Comparison of ENCODE assay signal across 23 cellular contexts in genomic region chr3:123157598-123158287, GRCh38. TPM values are rescaled to one million over a fixed set of nuclear protein-coding genes. Genes with fewer than 3 reads are reported as not detected.
DNase-seq lines count a peak whose midpoint lies in the region; ATAC-seq and TF ChIP-seq lines count a peak whose summit lies in the region.
"Had no signal": no experiment of that assay in that cellular context is flagged by ENCODE, and none has a peak within 500 bp of the region (broad histone marks: within the 10 kb centered on the region; RNA-seq: fewer than 3 reads in every experiment).

No MANE protein-coding gene starts in this region.

- H3K27ac Mint-ChIP-seq in activated CD8-positive, alpha-beta T cell treated with anti-CD3 and anti-CD28 coated beads, Interleukin-2, amount 10 ng/mL, durations not matched to agents 7 days and 5 days, result no peak overlapping the region
- H3K27ac Mint-ChIP-seq in activated CD8-positive, alpha-beta T cell treated with anti-CD3 and anti-CD28 coated beads for 36 hours, result no peak overlapping the region
- peak overlapping the region; percentile 19 for H3K27ac Mint-ChIP-seq in stimulated activated effector memory CD8-positive, alpha-beta T cell treated with anti-CD3 and anti-CD28 coated beads, Interleukin-12 subunit alpha, Interleukin-12 subunit beta, amount 100 ng/mL, for 72 hours
- H3K27ac Mint-ChIP-seq: IgD-negative memory B cell had no signal

- H3K4me3 ChIP-seq in heart right ventricle, result no peak overlapping the region
- H3K4me3 ChIP-seq: A549, HAP-1 had no signal

- WGBS in heart right ventricle, 2 donors, result 51 to 78% methylated on average over 4 of the region's 4 CpGs

- peak; percentile 5 for DNase-seq in activated CD8-positive, alpha-beta T cell treated with anti-CD3 and anti-CD28 coated beads, Interleukin-2, amount 10 ng/mL, durations not matched to agents 7 days and 5 days
- no peak for DNase-seq in activated CD8-positive, alpha-beta T cell treated with anti-CD3 and anti-CD28 coated beads for 36 hours
- DNase-seq in NCI-H2196 treated with DMSO at 0.1 percent for 48 hours (lab: John Stamatoyannopoulos, UW; ENCODE audit: unreplicated experiment) (peak; percentile 29), heart right ventricle (no peak), posterior vena cava (ENCODE audit: low spot score) (no peak), GF-D8 (lab: John Stamatoyannopoulos, UW) (no peak)
- no peak for DNase-seq in stimulated activated effector memory CD8-positive, alpha-beta T cell treated with anti-CD3 and anti-CD28 coated beads, Interleukin-12 subunit alpha, Interleukin-12 subunit beta, amount 100 ng/mL, for 72 hours (ENCODE audit: low spot score in 2 of 2)
- no peak for DNase-seq in activated naive CD4-positive, alpha-beta T cell treated with anti-CD3 and anti-CD28 coated beads, Interleukin-2, amount 50 U/mL, for 16 hours
- DNase-seq: activated CD4-positive, CD25-positive, alpha-beta regulatory T cell treated with anti-CD3 and anti-CD28 coated beads, Interleukin-2, amount 50 U/mL, for 72 hours; activated T-cell treated with anti-CD3 and anti-CD28 coated beads for 4 hours; CD8-positive, alpha-beta memory T cell; effector CD4-positive, alpha-beta T cell; mesendoderm; SHP77; stimulated activated CD4-positive, alpha-beta T cell treated with anti-CD3 and anti-CD28 coated beads, Interleukin-2, amount 100 ng/mL, for 48 hours; stimulated activated CD8-positive, alpha-beta memory T cell treated with anti-CD3 and anti-CD28 coated beads, Interleukin-4, amount 100 ng/mL, for 48 hours; T-helper 2 cell; trophoblast cell had no signal

- no peak for ATAC-seq in activated CD8-positive, alpha-beta T cell treated with anti-CD3 and anti-CD28 coated beads, Interleukin-2, amount 10 ng/mL, durations not matched to agents 7 days and 5 days
- ATAC-seq in activated CD8-positive, alpha-beta T cell treated with anti-CD3 and anti-CD28 coated beads for 36 hours, result no peak
- peak in 5 of 8 donors; percentile 22 to 51 (median 33) for ATAC-seq in heart right ventricle
- ATAC-seq in stimulated activated effector memory CD8-positive, alpha-beta T cell treated with anti-CD3 and anti-CD28 coated beads, Interleukin-12 subunit alpha, Interleukin-12 subunit beta, amount 100 ng/mL, for 72 hours, result no peak
- ATAC-seq: A549 had no signal

- TF ChIP-seq CTCF in activated CD8-positive, alpha-beta T cell treated with anti-CD3 and anti-CD28 coated beads for 36 hours (IDR thresholded peaks at IDR 0.05), result no peak
- TF ChIP-seq CTCF in heart right ventricle (IDR thresholded peaks at IDR 0.05), result no peak

- CTCF ChIA-PET in activated CD8-positive, alpha-beta T cell treated with anti-CD3 and anti-CD28 coated beads, Interleukin-2, amount 10 ng/mL, durations not matched to agents 7 days and 5 days (lab: Charles Lee), result no interaction called here
- CTCF ChIA-PET in activated CD8-positive, alpha-beta T cell treated with anti-CD3 and anti-CD28 coated beads for 36 hours (lab: Charles Lee), result no interaction called here

- H3K27me3 Mint-ChIP-seq in activated CD8-positive, alpha-beta T cell treated with anti-CD3 and anti-CD28 coated beads, Interleukin-2, amount 10 ng/mL, durations not matched to agents 7 days and 5 days (ENCODE audit: low read depth), result no peaks in the 10 kb centered on the region
- H3K27me3 Mint-ChIP-seq in activated CD8-positive, alpha-beta T cell treated with anti-CD3 and anti-CD28 coated beads for 36 hours, result no peaks in the 10 kb centered on the region
- H3K27me3 Mint-ChIP-seq: activated naive CD4-positive, alpha-beta T cell treated with anti-CD3 and anti-CD28 coated beads, Interleukin-2, amount 50 U/mL, for 24 hours; CD8-positive, alpha-beta memory T cell; IgD-negative memory B cell had no signal

- peaks cover 0 to 35% (median 8%) of the 10 kb centered on the region in 9 donors for H3K4me1 ChIP-seq in heart right ventricle
- H3K4me1 ChIP-seq: A549, HAP-1 had no signal

- H3K36me3 Mint-ChIP-seq in activated CD8-positive, alpha-beta T cell treated with anti-CD3 and anti-CD28 coated beads, Interleukin-2, amount 10 ng/mL, durations not matched to agents 7 days and 5 days (ENCODE audit: low read depth), result peaks cover 4% of the 10 kb centered on the region
- H3K36me3 Mint-ChIP-seq in activated CD8-positive, alpha-beta T cell treated with anti-CD3 and anti-CD28 coated beads for 36 hours (ENCODE audit: low read depth), result peaks cover 18% of the 10 kb centered on the region
- H3K36me3 Mint-ChIP-seq in stimulated activated effector memory CD8-positive, alpha-beta T cell treated with anti-CD3 and anti-CD28 coated beads, Interleukin-12 subunit alpha, Interleukin-12 subunit beta, amount 100 ng/mL, for 72 hours, result peaks cover 23% of the 10 kb centered on the region

- POLR2A ChIA-PET in activated CD8-positive, alpha-beta T cell treated with anti-CD3 and anti-CD28 coated beads, Interleukin-2, amount 10 ng/mL, durations not matched to agents 7 days and 5 days (lab: Charles Lee), result no interaction called here
- POLR2A ChIA-PET in activated CD8-positive, alpha-beta T cell treated with anti-CD3 and anti-CD28 coated beads for 36 hours (lab: Charles Lee), result no interaction called here

- no peaks in the 10 kb centered on the region for H3K9me3 Mint-ChIP-seq in activated CD8-positive, alpha-beta T cell treated with anti-CD3 and anti-CD28 coated beads, Interleukin-2, amount 10 ng/mL, durations not matched to agents 7 days and 5 days (ENCODE audit: insufficient read depth)
- H3K9me3 Mint-ChIP-seq in activated CD8-positive, alpha-beta T cell treated with anti-CD3 and anti-CD28 coated beads for 36 hours, result no peaks in the 10 kb centered on the region
- no peaks in the 10 kb centered on the region for H3K9me3 Mint-ChIP-seq in stimulated activated effector memory CD8-positive, alpha-beta T cell treated with anti-CD3 and anti-CD28 coated beads, Interleukin-12 subunit alpha, Interleukin-12 subunit beta, amount 100 ng/mL, for 72 hours
- H3K9me3 Mint-ChIP-seq: activated naive CD4-positive, alpha-beta T cell treated with anti-CD3 and anti-CD28 coated beads, Interleukin-2, amount 50 U/mL, for 24 hours; IgD-negative memory B cell had no signal

- H3K9me3 ChIP-seq in heart right ventricle, result no peaks in the 10 kb centered on the region
- H3K9me3 ChIP-seq: A549, HAP-1, neutrophil had no signal

- peaks cover 0 to 90% (median 24%) of the 10 kb centered on the region in 9 donors for H3K36me3 ChIP-seq in heart right ventricle
- H3K36me3 ChIP-seq: neutrophil had no signal

- intact Hi-C loops in activated CD8-positive, alpha-beta T cell treated with anti-CD3 and anti-CD28 coated beads for 36 hours (cut with micrococcal nuclease), result no loop called here
- intact Hi-C loops in heart right ventricle (cut with DNase I) (no loop called here), posterior vena cava (cut with DNase I) (no loop called here)

- H3K27ac ChIP-seq in heart right ventricle, result peak overlapping the region in 1 of 10 donors; percentile 0
- H3K27ac ChIP-seq: A549, neutrophil had no signal

- H3K4me3 Mint-ChIP-seq in activated CD8-positive, alpha-beta T cell treated with anti-CD3 and anti-CD28 coated beads, Interleukin-2, amount 10 ng/mL, durations not matched to agents 7 days and 5 days, result no peak overlapping the region
- no peak overlapping the region for H3K4me3 Mint-ChIP-seq in activated CD8-positive, alpha-beta T cell treated with anti-CD3 and anti-CD28 coated beads for 36 hours
- H3K4me3 Mint-ChIP-seq in stimulated activated effector memory CD8-positive, alpha-beta T cell treated with anti-CD3 and anti-CD28 coated beads, Interleukin-12 subunit alpha, Interleukin-12 subunit beta, amount 100 ng/mL, for 72 hours, result no peak overlapping the region
- H3K4me3 Mint-ChIP-seq: activated naive CD4-positive, alpha-beta T cell treated with anti-CD3 and anti-CD28 coated beads, Interleukin-2, amount 50 U/mL, for 24 hours; CD8-positive, alpha-beta memory T cell; IgD-negative memory B cell had no signal

- H3K27me3 ChIP-seq in heart right ventricle, result no peaks in the 10 kb centered on the region
- H3K27me3 ChIP-seq: neutrophil had no signal

- no peaks in the 10 kb centered on the region for H3K4me1 Mint-ChIP-seq in activated CD8-positive, alpha-beta T cell treated with anti-CD3 and anti-CD28 coated beads, Interleukin-2, amount 10 ng/mL, durations not matched to agents 7 days and 5 days (ENCODE audit: low read depth)
- H3K4me1 Mint-ChIP-seq in activated CD8-positive, alpha-beta T cell treated with anti-CD3 and anti-CD28 coated beads for 36 hours (ENCODE audit: low read depth), result no peaks in the 10 kb centered on the region
- H3K4me1 Mint-ChIP-seq in stimulated activated effector memory CD8-positive, alpha-beta T cell treated with anti-CD3 and anti-CD28 coated beads, Interleukin-12 subunit alpha, Interleukin-12 subunit beta, amount 100 ng/mL, for 72 hours, result no peaks in the 10 kb centered on the region
- H3K4me1 Mint-ChIP-seq: activated naive CD4-positive, alpha-beta T cell treated with anti-CD3 and anti-CD28 coated beads, Interleukin-2, amount 50 U/mL, for 24 hours; CD8-positive, alpha-beta memory T cell had no signal

RNA-seq across cellular contexts. Expression of gene SEC22A, which starts 44.0 kb away (rescaled TPM):
- total RNA-seq in activated CD8-positive, alpha-beta T cell treated with anti-CD3 and anti-CD28 coated beads, Interleukin-2, amount 10 ng/mL, durations not matched to agents 7 days and 5 days, result 10 to 100 TPM; 12.5 to 15.1 TPM
- total RNA-seq in activated CD8-positive, alpha-beta T cell treated with anti-CD3 and anti-CD28 coated beads for 36 hours, result 10 to 100 TPM; 13.7 to 14.3 TPM
- total RNA-seq in heart right ventricle, result 10 to 100 TPM in 6 of 10 donors, 1 to 10 TPM in 4; 7.0 to 13.6 (median 10.3) TPM
- 1 to 10 TPM; 2.9 to 9.5 TPM for polyA plus RNA-seq in heart right ventricle
- 10 to 100 TPM; 14.9 to 18.1 TPM for total RNA-seq in posterior vena cava

Comparison
In these comparisons a context has a peak if more than half of its experiments do, and no peak if none do; other contexts are left out.
1. DNase-seq: peak in activated CD8-positive, alpha-beta T cell treated with anti-CD3 and anti-CD28 coated beads, Interleukin-2, amount 10 ng/mL, durations not matched to agents 7 days and 5 days (single experiment) and NCI-H2196 treated with DMSO at 0.1 percent for 48 hours (single experiment); none in activated CD8-positive, alpha-beta T cell treated with anti-CD3 and anti-CD28 coated beads for 36 hours (single experiment), heart right ventricle (0 of 2), stimulated activated effector memory CD8-positive, alpha-beta T cell treated with anti-CD3 and anti-CD28 coated beads, Interleukin-12 subunit alpha, Interleukin-12 subunit beta, amount 100 ng/mL, for 72 hours (0 of 2), activated naive CD4-positive, alpha-beta T cell treated with anti-CD3 and anti-CD28 coated beads, Interleukin-2, amount 50 U/mL, for 16 hours (single experiment), posterior vena cava (single experiment) and GF-D8 (single experiment).
2. ATAC-seq: peak in heart right ventricle (5 of 8); none in activated CD8-positive, alpha-beta T cell treated with anti-CD3 and anti-CD28 coated beads, Interleukin-2, amount 10 ng/mL, durations not matched to agents 7 days and 5 days (single experiment), activated CD8-positive, alpha-beta T cell treated with anti-CD3 and anti-CD28 coated beads for 36 hours (single experiment) and stimulated activated effector memory CD8-positive, alpha-beta T cell treated with anti-CD3 and anti-CD28 coated beads, Interleukin-12 subunit alpha, Interleukin-12 subunit beta, amount 100 ng/mL, for 72 hours (single experiment).